Comparison of ENCODE assay signal across 13 cellular contexts in the genomic region with DNA sequence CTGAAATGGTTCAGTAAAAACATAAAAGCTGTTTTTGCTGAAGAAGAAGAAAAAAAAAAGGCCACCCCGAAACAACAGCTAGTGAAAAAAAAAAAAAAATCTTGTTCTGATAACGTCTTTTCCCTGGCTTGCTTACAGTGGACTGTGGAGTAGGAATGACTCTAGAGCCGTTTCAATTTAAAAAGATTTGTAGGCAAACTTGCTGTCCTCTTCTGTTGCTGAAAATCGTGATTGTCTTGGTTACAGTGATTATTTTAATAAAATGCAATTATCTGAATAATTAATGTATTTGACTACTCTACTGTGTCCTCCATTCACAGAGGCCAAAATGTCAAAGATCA.
DNase-seq lines count a peak whose midpoint lies in the region; ATAC-seq and TF ChIP-seq lines count a peak whose summit lies in the region.
"Had no signal": no experiment of that assay in that cellular context is flagged by ENCODE, and none has a peak within 500 bp of the region (broad histone marks: within the 10 kb centered on the region; RNA-seq: fewer than 3 reads in every experiment).

No MANE protein-coding gene starts in this region.

- H3K4me3 Mint-ChIP-seq in activated T-helper 17 cell treated with anti-CD3 and anti-CD28 coated beads, Interleukin-2, amount 50 U/mL, for 72 hours: no peak overlapping the region
- no peak overlapping the region for H3K4me3 Mint-ChIP-seq in activated T-cell treated with anti-CD3 and anti-CD28 coated beads, Interleukin-2, amount 50 U/mL, for 4 hours

- H3K4me1 ChIP-seq in left lung (peaks cover 11% of the 10 kb centered on the region in 2 donors), gastrocnemius medialis (peaks cover 0 to 13% of the 10 kb centered on the region in 2 donors)

- DNase-seq in Right ventricle myocardium inferior (ENCODE audit: missing footprints): no peak
- no peak for DNase-seq in cardiac septum (ENCODE audit: low spot score)
- no peak for DNase-seq in left lung
- DNase-seq in gastrocnemius medialis: no peak
- no peak for DNase-seq in activated T-cell treated with anti-CD3 and anti-CD28 coated beads, Interleukin-2, amount 50 U/mL, for 4 hours
- DNase-seq in WERI-Rb-1: no peak
- DNase-seq in activated CD4-positive, CD25-positive, alpha-beta regulatory T cell (lab: John Stamatoyannopoulos, UW): no peak
- DNase-seq: Calu3, NCI-H2107 had no signal

- no peaks in the 10 kb centered on the region for H3K9me3 Mint-ChIP-seq in activated T-helper 17 cell treated with anti-CD3 and anti-CD28 coated beads, Interleukin-2, amount 50 U/mL, for 72 hours
- H3K9me3 Mint-ChIP-seq in activated T-cell treated with anti-CD3 and anti-CD28 coated beads, Interleukin-2, amount 50 U/mL, for 4 hours: no peaks in the 10 kb centered on the region
- H3K9me3 Mint-ChIP-seq: activated naive CD4-positive, alpha-beta T cell treated with anti-CD3 and anti-CD28 coated beads, Interleukin-2, amount 50 U/mL, for 72 hours had no signal

- peak overlapping the region; percentile 68 to 82 for H3K27ac ChIP-seq in left lung
- H3K27ac ChIP-seq in gastrocnemius medialis: peak overlapping the region; percentile 32 to 67 (median 44)
- no peak overlapping the region for H3K27ac ChIP-seq in WERI-Rb-1
- H3K27ac ChIP-seq: SJSA1 had no signal

- no peak for TF ChIP-seq POLR2A in gastrocnemius medialis (IDR thresholded peaks at IDR 0.05)

- peak; percentile 55 for ATAC-seq in Right ventricle myocardium inferior
- peak; percentile 59 for ATAC-seq in left lung
- no peak for ATAC-seq in gastrocnemius medialis
- ATAC-seq in activated T-helper 17 cell treated with anti-CD3 and anti-CD28 coated beads, Interleukin-2, amount 50 U/mL, for 72 hours (replicated peaks): no peak
- no peak for ATAC-seq in activated T-cell treated with anti-CD3 and anti-CD28 coated beads, Interleukin-2, amount 50 U/mL, for 4 hours
- ATAC-seq: activated naive CD4-positive, alpha-beta T cell treated with anti-CD3 and anti-CD28 coated beads, Interleukin-2, amount 50 U/mL, for 72 hours; esophagus mucosa had no signal

- H3K4me3 ChIP-seq in left lung (no peak overlapping the region), gastrocnemius medialis (peak overlapping the region in 2 of 4 donors; percentile 12 to 14), WERI-Rb-1 (ENCODE audit: low read depth, low read length) (no peak overlapping the region)
- H3K4me3 ChIP-seq: SJSA1 had no signal

- no peak overlapping the region for H3K27ac Mint-ChIP-seq in activated T-helper 17 cell treated with anti-CD3 and anti-CD28 coated beads, Interleukin-2, amount 50 U/mL, for 72 hours
- H3K27ac Mint-ChIP-seq: activated naive CD4-positive, alpha-beta T cell treated with anti-CD3 and anti-CD28 coated beads, Interleukin-2, amount 50 U/mL, for 72 hours had no signal

- H3K36me3 ChIP-seq in left lung: no peaks in the 10 kb centered on the region
- no peaks in the 10 kb centered on the region for H3K36me3 ChIP-seq in gastrocnemius medialis
- no peaks in the 10 kb centered on the region for H3K36me3 ChIP-seq in WERI-Rb-1
- H3K36me3 ChIP-seq: SJSA1 had no signal

- no peaks in the 10 kb centered on the region for H3K27me3 Mint-ChIP-seq in activated T-helper 17 cell treated with anti-CD3 and anti-CD28 coated beads, Interleukin-2, amount 50 U/mL, for 72 hours
- no peaks in the 10 kb centered on the region for H3K27me3 Mint-ChIP-seq in activated T-cell treated with anti-CD3 and anti-CD28 coated beads, Interleukin-2, amount 50 U/mL, for 4 hours (ENCODE audit: low read depth)

- peaks cover 3% of the 10 kb centered on the region for H3K4me1 Mint-ChIP-seq in activated T-helper 17 cell treated with anti-CD3 and anti-CD28 coated beads, Interleukin-2, amount 50 U/mL, for 72 hours
- H3K4me1 Mint-ChIP-seq in activated T-cell treated with anti-CD3 and anti-CD28 coated beads, Interleukin-2, amount 50 U/mL, for 4 hours (ENCODE audit: low read depth): no peaks in the 10 kb centered on the region

- no peaks in the 10 kb centered on the region for H3K9me3 ChIP-seq in left lung
- H3K9me3 ChIP-seq in gastrocnemius medialis: no peaks in the 10 kb centered on the region
- H3K9me3 ChIP-seq in WERI-Rb-1 (ENCODE audit: severe bottlenecking): no peaks in the 10 kb centered on the region
- H3K9me3 ChIP-seq: SJSA1 had no signal

- no peaks in the 10 kb centered on the region for H3K36me3 Mint-ChIP-seq in activated T-helper 17 cell treated with anti-CD3 and anti-CD28 coated beads, Interleukin-2, amount 50 U/mL, for 72 hours (ENCODE audit: low read depth)
- no peaks in the 10 kb centered on the region for H3K36me3 Mint-ChIP-seq in activated T-cell treated with anti-CD3 and anti-CD28 coated beads, Interleukin-2, amount 50 U/mL, for 4 hours (ENCODE audit: insufficient read depth)
- H3K36me3 Mint-ChIP-seq: activated naive CD4-positive, alpha-beta T cell treated with anti-CD3 and anti-CD28 coated beads, Interleukin-2, amount 50 U/mL, for 72 hours had no signal

- in situ Hi-C loops in gastrocnemius medialis (cut with MboI; ENCODE audit: low sequenced_read_pairs in 4 of 4): no loop called here

- intact Hi-C loops in Right ventricle myocardium inferior (cut with DNase I): loop anchor here (5.0 to 10.0 kb wide), 2 partner anchors 106 to 207 kb away; no protein-coding TSS in a partner anchor
- intact Hi-C loops in cardiac septum (cut with DNase I): no loop called here
- intact Hi-C loops in left lung (cut with DNase I): no loop called here
- intact Hi-C loops in gastrocnemius medialis (cut with DNase I; ENCODE audit: low total_unique reads): loop anchor here (5.0 kb wide), 1 partner anchor 202 kb away; no protein-coding TSS in a partner anchor

- TF ChIP-seq CTCF in left lung (IDR thresholded peaks at IDR 0.05): no peak
- no peak for TF ChIP-seq CTCF in gastrocnemius medialis (IDR thresholded peaks at IDR 0.05 in 4 of 5, conservative IDR thresholded peaks at IDR 0.05 in 1 of 5)
- TF ChIP-seq CTCF in WERI-Rb-1 (IDR thresholded peaks at IDR 0.05; ENCODE audit: low read depth, low read length): no peak

- H3K27me3 ChIP-seq in left lung (no peaks in the 10 kb centered on the region), gastrocnemius medialis (no peaks in the 10 kb centered on the region), WERI-Rb-1 (ENCODE audit: insufficient read depth, low read depth, severe bottlenecking) (no peaks in the 10 kb centered on the region)
- H3K27me3 ChIP-seq: SJSA1 had no signal

Comparison
In these comparisons a context has a peak if more than half of its experiments do, and no peak if none do; other contexts are left out.
1. intact Hi-C loops: an anchor here in Right ventricle myocardium inferior (5.0 to 10.0 kb wide) and gastrocnemius medialis (5.0 kb wide); none called in cardiac septum and left lung.
2. ATAC-seq: peak in Right ventricle myocardium inferior (single experiment) and left lung (single experiment); none in gastrocnemius medialis (0 of 2), activated T-helper 17 cell treated with anti-CD3 and anti-CD28 coated beads, Interleukin-2, amount 50 U/mL, for 72 hours (single experiment) and activated T-cell treated with anti-CD3 and anti-CD28 coated beads, Interleukin-2, amount 50 U/mL, for 4 hours (0 of 2).